In the genomic region with DNA sequence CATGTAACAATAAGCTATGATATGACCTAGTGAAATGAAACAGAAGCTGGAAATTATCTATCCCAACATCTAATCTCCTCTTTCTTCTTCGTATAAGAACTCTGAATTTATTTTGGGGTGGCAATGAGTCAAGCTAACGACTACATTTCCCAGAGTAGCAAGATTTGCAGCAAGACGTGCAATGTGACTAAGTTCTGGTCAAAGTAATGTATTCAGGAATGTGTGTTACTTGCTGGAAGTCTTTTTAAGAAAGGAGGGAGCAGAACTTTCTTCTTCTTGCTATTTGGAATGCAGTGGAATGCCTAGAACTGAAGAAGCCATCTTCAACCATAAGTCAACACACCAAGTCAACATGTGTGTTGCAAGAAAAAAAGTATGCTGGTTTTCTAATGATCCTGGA, we compare ENCODE assay signal across 22 cellular contexts.
DNase-seq lines count a peak whose midpoint lies in the region; ATAC-seq and TF ChIP-seq lines count a peak whose summit lies in the region.
"Had no signal": no experiment of that assay in that cellular context is flagged by ENCODE, and none has a peak within 500 bp of the region (broad histone marks: within the 10 kb centered on the region; RNA-seq: fewer than 3 reads in every experiment).

No MANE protein-coding gene starts in this region.

- peak; percentile 62 for ATAC-seq in upper lobe of right lung
- ATAC-seq in HG03045 (IDR thresholded peaks at IDR 0.05; ENCODE audit: unreplicated experiment), result no peak
- ATAC-seq: effector memory CD8-positive, alpha-beta T cell; GM23338; SK-N-SH treated with all-trans-retinoic acid at 6 μM for 48 hours had no signal

- H3K4me1 ChIP-seq in upper lobe of right lung, result no peaks in the 10 kb centered on the region
- H3K4me1 ChIP-seq: breast epithelium, esophagus muscularis mucosa had no signal

- H3K36me3 ChIP-seq in upper lobe of right lung, result no peaks in the 10 kb centered on the region
- H3K36me3 ChIP-seq: breast epithelium, esophagus muscularis mucosa, upper lobe of left lung had no signal

- no peaks in the 10 kb centered on the region for H3K9me3 ChIP-seq in upper lobe of right lung
- H3K9me3 ChIP-seq: breast epithelium, esophagus muscularis mucosa, upper lobe of left lung had no signal

- intact Hi-C loops in upper lobe of right lung (cut with DNase I), result no loop called here

- H3K27ac ChIP-seq in upper lobe of right lung, result no peak overlapping the region
- H3K27ac ChIP-seq: breast epithelium, esophagus muscularis mucosa, upper lobe of left lung had no signal

- DNase-seq in HCEC 1CT, result peak; percentile 78
- peak; percentile 68 for DNase-seq in astrocyte of the spinal cord (ENCODE audit: low read depth, low spot score)
- DNase-seq in fibroblast of villous mesenchyme (ENCODE audit: low read depth), result peak; percentile 64
- DNase-seq in upper lobe of right lung, result no peak
- DNase-seq in activated CD8-positive, alpha-beta memory T cell treated with anti-CD3 and anti-CD28 coated beads, Interleukin-2, amount 50 U/mL, for 4 hours, result no peak
- no peak for DNase-seq in LoVo (ENCODE audit: low spot score)
- DNase-seq in NCI-H1092 treated with DMSO at 0.1 percent for 48 hours (lab: John Stamatoyannopoulos, UW), result no peak
- DNase-seq: activated CD8-positive, alpha-beta memory T cell treated with anti-CD3 and anti-CD28 coated beads, Interleukin-2, amount 50 U/mL, for 48 hours; activated naive CD8-positive, alpha-beta T cell treated with anti-CD3 and anti-CD28 coated beads, Interleukin-2, amount 10 ng/mL, durations not matched to agents 7 days and 5 days; effector memory CD8-positive, alpha-beta T cell; Karpas-422; NCI-H187 treated with DMSO at 0.1 percent for 48 hours; NCI-H2227 treated with DMSO at 0.1 percent for 48 hours; NCI-H748 treated with DMSO at 0.1 percent for 48 hours; nucleus accumbens; small intestine; upper lobe of left lung had no signal

- no peak for TF ChIP-seq CTCF in astrocyte of the spinal cord (IDR thresholded peaks at IDR 0.05; ENCODE audit: low read depth, low read length)
- no peak for TF ChIP-seq CTCF in fibroblast of villous mesenchyme (IDR thresholded peaks at IDR 0.05; ENCODE audit: insufficient read depth, low read depth, low read length)
- TF ChIP-seq CTCF in upper lobe of right lung (IDR thresholded peaks at IDR 0.05), result no peak

- in situ Hi-C loops in astrocyte of the spinal cord (cut with HindIII; ENCODE audit: low sequenced_read_pairs), result no loop called here

- H3K27me3 ChIP-seq in upper lobe of right lung, result no peaks in the 10 kb centered on the region
- H3K27me3 ChIP-seq: breast epithelium, esophagus muscularis mucosa, upper lobe of left lung had no signal

- H3K4me3 ChIP-seq in astrocyte of the spinal cord (ENCODE audit: low read depth, low read length), result no peak overlapping the region
- H3K4me3 ChIP-seq in fibroblast of villous mesenchyme (ENCODE audit: low read depth, low read length), result no peak overlapping the region
- no peak overlapping the region for H3K4me3 ChIP-seq in upper lobe of right lung
- H3K4me3 ChIP-seq: breast epithelium, esophagus muscularis mucosa, GM23338, upper lobe of left lung had no signal

Comparison
In these comparisons a context has a peak if more than half of its experiments do, and no peak if none do; other contexts are left out.
1. DNase-seq: peak in HCEC 1CT (single experiment), astrocyte of the spinal cord (single experiment) and fibroblast of villous mesenchyme (single experiment); none in upper lobe of right lung (single experiment), activated CD8-positive, alpha-beta memory T cell treated with anti-CD3 and anti-CD28 coated beads, Interleukin-2, amount 50 U/mL, for 4 hours (single experiment), LoVo (single experiment) and NCI-H1092 treated with DMSO at 0.1 percent for 48 hours (single experiment).